Comparison of ENCODE assay signal across 1 cellular context in genomic region chr10:88366772-88367171, GRCh38.
"Had no signal": no experiment of that assay in that cellular context is flagged by ENCODE, and none has a peak within 500 bp of the region (broad histone marks: within the 10 kb centered on the region; RNA-seq: fewer than 3 reads in every experiment).

No MANE protein-coding gene starts in this region.

- ATAC-seq: GM12878 had no signal

- H3K4me3 ChIP-seq: GM12878 had no signal
